ENCODE assay signal across 13 cellular contexts in genomic region chr5:14901462-14902051, GRCh38. TPM values are rescaled to one million over a fixed set of nuclear protein-coding genes. Genes with fewer than 3 reads are reported as not detected.
A peak's percentile ranks its signal among the peaks of the same experiment; 100 is the strongest.
DNase-seq lines count a peak whose midpoint lies in the region; ATAC-seq and TF ChIP-seq lines count a peak whose summit lies in the region.
"Had no signal": no experiment of that assay in that cellular context is flagged by ENCODE, and none has a peak within 500 bp of the region (broad histone marks: within the 10 kb centered on the region; RNA-seq: fewer than 3 reads in every experiment).

No MANE protein-coding gene starts in this region.

- H3K27ac ChIP-seq in AG04450 (ENCODE audit: low read depth, low read length) (peak overlapping the region; percentile 99), fibroblast of lung (ENCODE audit: insufficient read depth, low read length) (peak overlapping the region; percentile 24)
- H3K27ac ChIP-seq: prostate gland had no signal

- no peaks in the 10 kb centered on the region for H3K79me2 ChIP-seq in fibroblast of lung (ENCODE audit: control insufficient read depth, insufficient read depth, low read length)

- no peaks in the 10 kb centered on the region; the same call in 1 of the 2 replicates for H3K9me3 ChIP-seq in AG04450 (ENCODE audit: control insufficient read depth, insufficient read depth, low read length)
- H3K9me3 ChIP-seq in fibroblast of lung (ENCODE audit: control insufficient read depth, insufficient read depth, low read depth, low read length) = no peaks in the 10 kb centered on the region
- H3K9me3 ChIP-seq in mucosa of descending colon = no peaks in the 10 kb centered on the region
- H3K9me3 ChIP-seq: prostate gland had no signal

- H3K4me1 ChIP-seq in fibroblast of lung (ENCODE audit: control insufficient read depth, extremely low read depth, insufficient read depth, low read length) = peaks cover 4% of the 10 kb centered on the region
- H3K4me1 ChIP-seq in mucosa of descending colon (ENCODE audit: low read depth) = no peaks in the 10 kb centered on the region
- H3K4me1 ChIP-seq: prostate gland had no signal

- no peak for TF ChIP-seq CTCF in AG04450 (IDR thresholded peaks at IDR 0.05; ENCODE audit: low read depth, low read length)
- no peak for TF ChIP-seq CTCF in NB4 (IDR thresholded peaks at IDR 0.05; ENCODE audit: low read depth, low read length)
- TF ChIP-seq CTCF in fibroblast of lung (conservative IDR thresholded peaks at IDR 0.05 in 1 of 2, IDR thresholded peaks at IDR 0.05 in 1 of 2; ENCODE audit: low read depth in 1 of 2, low read length in 2 of 2) = no peak
- TF ChIP-seq CTCF in mucosa of descending colon (IDR thresholded peaks at IDR 0.05) = no peak

- H3K36me3 ChIP-seq in fibroblast of lung (ENCODE audit: control insufficient read depth, insufficient read depth, low read length) = no peaks in the 10 kb centered on the region
- H3K36me3 ChIP-seq in mucosa of descending colon (ENCODE audit: low read depth) = no peaks in the 10 kb centered on the region
- H3K36me3 ChIP-seq: prostate gland had no signal

- H3K27ac Mint-ChIP-seq in stimulated activated memory B cell treated with anti-CD40 and anti-IgM and Interleukin-4, amounts not matched to agents 10 μg/mL and 1 μg/mL and 100 μg/mL, for 72 hours = no peak overlapping the region
- no peak overlapping the region for H3K27ac Mint-ChIP-seq in stimulated activated effector memory CD8-positive, alpha-beta T cell treated with anti-CD3 and anti-CD28 coated beads, Interleukin-12 subunit alpha, Interleukin-12 subunit beta, amount 100 ng/mL, for 72 hours
- H3K27ac Mint-ChIP-seq: activated naive CD4-positive, alpha-beta T cell treated with anti-CD3 and anti-CD28 coated beads, Interleukin-2, amount 50 U/mL, for 24 hours had no signal

- no peaks in the 10 kb centered on the region for H3K27me3 Mint-ChIP-seq in stimulated activated memory B cell treated with anti-CD40 and anti-IgM and Interleukin-4, amounts not matched to agents 10 μg/mL and 1 μg/mL and 100 μg/mL, for 72 hours
- H3K27me3 Mint-ChIP-seq: activated naive CD4-positive, alpha-beta T cell treated with anti-CD3 and anti-CD28 coated beads, Interleukin-2, amount 50 U/mL, for 24 hours had no signal

- POLR2A ChIA-PET in AG04450 (lab: Yijun Ruan, JAX) = interaction anchor here (0.6 to 1.8 kb wide), 10 partner anchors 21 to 1334 kb away, joined by 3 to 11 read pairs (median 4); partner anchors contain the start of gene ANKH

- H2AFZ ChIP-seq in fibroblast of lung (ENCODE audit: low read length) = no peak overlapping the region

- intact Hi-C loops in mucosa of descending colon (cut with DNase I, micrococcal nuclease) = no loop called here

- ATAC-seq in mucosa of descending colon (peak; percentile 37), HG02938 (IDR thresholded peaks at IDR 0.05; ENCODE audit: unreplicated experiment) (no peak)
- no peak for ATAC-seq in stimulated activated memory B cell treated with anti-CD40 and anti-IgM and Interleukin-4, amounts not matched to agents 10 μg/mL and 1 μg/mL and 100 μg/mL, for 72 hours
- no peak for ATAC-seq in stimulated activated effector memory CD8-positive, alpha-beta T cell treated with anti-CD3 and anti-CD28 coated beads, Interleukin-12 subunit alpha, Interleukin-12 subunit beta, amount 100 ng/mL, for 72 hours

- no peak overlapping the region for H3K4me2 ChIP-seq in fibroblast of lung (ENCODE audit: extremely low read depth, insufficient read depth, low read length)

- H3K27me3 ChIP-seq in AG04450 (ENCODE audit: control insufficient read depth, insufficient read depth, low read length) = no peaks in the 10 kb centered on the region
- H3K27me3 ChIP-seq in fibroblast of lung (ENCODE audit: control insufficient read depth, insufficient read depth, low read length) = no peaks in the 10 kb centered on the region

- H3K9ac ChIP-seq in fibroblast of lung (ENCODE audit: insufficient read depth, low read length) = no peak overlapping the region

- no peak overlapping the region for H3K4me3 ChIP-seq in AG04450 (ENCODE audit: low read depth, low read length)
- no peak overlapping the region for H3K4me3 ChIP-seq in NB4 (ENCODE audit: low read depth, low read length)
- H3K4me3 ChIP-seq in fibroblast of lung (replicated peaks in 1 of 4; ENCODE audit: control extremely low read depth in 1 of 4, insufficient read depth in 1 of 4, low read depth in 3 of 4, low read length in 4 of 4) = no peak overlapping the region
- H3K4me3 ChIP-seq in mucosa of descending colon = no peak overlapping the region
- H3K4me3 ChIP-seq: prostate gland had no signal

- H3K36me3 Mint-ChIP-seq in stimulated activated memory B cell treated with anti-CD40 and anti-IgM and Interleukin-4, amounts not matched to agents 10 μg/mL and 1 μg/mL and 100 μg/mL, for 72 hours = no peaks in the 10 kb centered on the region
- H3K36me3 Mint-ChIP-seq in stimulated activated effector memory CD8-positive, alpha-beta T cell treated with anti-CD3 and anti-CD28 coated beads, Interleukin-12 subunit alpha, Interleukin-12 subunit beta, amount 100 ng/mL, for 72 hours = no peaks in the 10 kb centered on the region
- H3K36me3 Mint-ChIP-seq: activated naive CD4-positive, alpha-beta T cell treated with anti-CD3 and anti-CD28 coated beads, Interleukin-2, amount 50 U/mL, for 24 hours had no signal

- no peak overlapping the region for H3K4me3 Mint-ChIP-seq in stimulated activated memory B cell treated with anti-CD40 and anti-IgM and Interleukin-4, amounts not matched to agents 10 μg/mL and 1 μg/mL and 100 μg/mL, for 72 hours
- no peak overlapping the region for H3K4me3 Mint-ChIP-seq in stimulated activated effector memory CD8-positive, alpha-beta T cell treated with anti-CD3 and anti-CD28 coated beads, Interleukin-12 subunit alpha, Interleukin-12 subunit beta, amount 100 ng/mL, for 72 hours
- H3K4me3 Mint-ChIP-seq: activated naive CD4-positive, alpha-beta T cell treated with anti-CD3 and anti-CD28 coated beads, Interleukin-2, amount 50 U/mL, for 24 hours had no signal

- DNase-seq in AG04450 (ENCODE audit: low read depth, low spot score) = peak; percentile 81
- peak; percentile 9 for DNase-seq in NB4 (ENCODE audit: low read depth)
- peak; percentile 73 to 74 for DNase-seq in fibroblast of lung (ENCODE audit: low read depth in 2 of 2)
- peak in 1 of 3 donors; percentile 18 for DNase-seq in mucosa of descending colon
- no peak for DNase-seq in stimulated activated effector memory CD8-positive, alpha-beta T cell treated with anti-CD3 and anti-CD28 coated beads, Interleukin-12 subunit alpha, Interleukin-12 subunit beta, amount 100 ng/mL, for 72 hours (ENCODE audit: low spot score in 2 of 2)
- DNase-seq in activated CD4-positive, alpha-beta T cell treated with anti-CD3 and anti-CD28 coated beads for 1 hour = no peak
- DNase-seq: activated CD4-positive, alpha-beta T cell treated with anti-CD3 and anti-CD28 coated beads, Interleukin-2, amount 50 U/mL, for 1 hour; H7; NCI-H510A had no signal

- no peaks in the 10 kb centered on the region for H4K20me1 ChIP-seq in fibroblast of lung (ENCODE audit: control insufficient read depth, extremely low read depth, insufficient read depth, low read length)

- TF ChIP-seq POLR2A in NB4 (IDR thresholded peaks at IDR 0.05; ENCODE audit: extremely low read depth, insufficient read length) = no peak

- CTCF ChIA-PET in AG04450 (lab: Charles Lee) = interaction anchor here (1.0 to 1.8 kb wide), 2 partner anchors 21 to 175 kb away, joined by 3 to 6 read pairs; no protein-coding TSS in a partner anchor

- no peaks in the 10 kb centered on the region for H3K4me1 Mint-ChIP-seq in stimulated activated memory B cell treated with anti-CD40 and anti-IgM and Interleukin-4, amounts not matched to agents 10 μg/mL and 1 μg/mL and 100 μg/mL, for 72 hours
- peaks cover 10% of the 10 kb centered on the region for H3K4me1 Mint-ChIP-seq in stimulated activated effector memory CD8-positive, alpha-beta T cell treated with anti-CD3 and anti-CD28 coated beads, Interleukin-12 subunit alpha, Interleukin-12 subunit beta, amount 100 ng/mL, for 72 hours
- H3K4me1 Mint-ChIP-seq: activated naive CD4-positive, alpha-beta T cell treated with anti-CD3 and anti-CD28 coated beads, Interleukin-2, amount 50 U/mL, for 24 hours had no signal

- no peaks in the 10 kb centered on the region for H3K9me3 Mint-ChIP-seq in stimulated activated memory B cell treated with anti-CD40 and anti-IgM and Interleukin-4, amounts not matched to agents 10 μg/mL and 1 μg/mL and 100 μg/mL, for 72 hours
- no peaks in the 10 kb centered on the region for H3K9me3 Mint-ChIP-seq in stimulated activated effector memory CD8-positive, alpha-beta T cell treated with anti-CD3 and anti-CD28 coated beads, Interleukin-12 subunit alpha, Interleukin-12 subunit beta, amount 100 ng/mL, for 72 hours
- H3K9me3 Mint-ChIP-seq: activated naive CD4-positive, alpha-beta T cell treated with anti-CD3 and anti-CD28 coated beads, Interleukin-2, amount 50 U/mL, for 24 hours had no signal

RNA-seq across cellular contexts. Expression of gene ANKH, which starts 30.0 kb away (rescaled TPM):
- 14.2 and 14.3 TPM in 2 replicates for polyA plus RNA-seq in AG04450 (2011; rRNA removed)
- polyA minus RNA-seq in AG04450 (2011; rRNA and poly(A)+ RNA removed) = 24.0 and 31.3 TPM in 2 replicates
- total RNA-seq in fibroblast of lung = 5.4 and 5.8 TPM in 2 replicates
- polyA plus RNA-seq in fibroblast of lung = 10.9 and 14.8 TPM in 2 replicates
- polyA plus RNA-seq in fibroblast of lung (2012) = 15.1 and 28.2 TPM in 2 replicates
- 36.5 and 39.2 TPM in 2 replicates for polyA minus RNA-seq in fibroblast of lung (ENCODE audit: low replicate concordance)
- total RNA-seq in mucosa of descending colon = 100 to 1,000 TPM in 2 of 3 donors, 10 to 100 TPM in 1; 85.4 to 177 (median 105) TPM

Comparison
In these comparisons a context has a peak if more than half of its experiments do, and no peak if none do; other contexts are left out.
1. DNase-seq: peak in AG04450 (single experiment), NB4 (single experiment) and fibroblast of lung (2 of 2); none in stimulated activated effector memory CD8-positive, alpha-beta T cell treated with anti-CD3 and anti-CD28 coated beads, Interleukin-12 subunit alpha, Interleukin-12 subunit beta, amount 100 ng/mL, for 72 hours (0 of 2) and activated CD4-positive, alpha-beta T cell treated with anti-CD3 and anti-CD28 coated beads for 1 hour (single experiment).
2. RNA of gene ANKH, which starts 30.0 kb away (total RNA-seq): 85.4 to 177 TPM in mucosa of descending colon; 5.4 to 5.8 TPM in fibroblast of lung; every median in the first group is over 10 times any median in the second.